ENCODE assay signal across 9 cellular contexts in genomic region chr6:137927777-137928218, GRCh38.
DNase-seq lines count a peak whose midpoint lies in the region; ATAC-seq and TF ChIP-seq lines count a peak whose summit lies in the region.
"Had no signal": no experiment of that assay in that cellular context is flagged by ENCODE, and none has a peak within 500 bp of the region (broad histone marks: within the 10 kb centered on the region; RNA-seq: fewer than 3 reads in every experiment).

No MANE protein-coding gene starts in this region.

- no peaks in the 10 kb centered on the region for H3K36me3 Mint-ChIP-seq in activated naive CD4-positive, alpha-beta T cell treated with anti-CD3 and anti-CD28 coated beads, Interleukin-2, amount 10 ng/mL, durations not matched to agents 7 days and 5 days

- no peaks in the 10 kb centered on the region for H3K9me3 Mint-ChIP-seq in activated naive CD4-positive, alpha-beta T cell treated with anti-CD3 and anti-CD28 coated beads, Interleukin-2, amount 10 ng/mL, durations not matched to agents 7 days and 5 days

- no peaks in the 10 kb centered on the region for H3K27me3 Mint-ChIP-seq in activated naive CD4-positive, alpha-beta T cell treated with anti-CD3 and anti-CD28 coated beads, Interleukin-2, amount 10 ng/mL, durations not matched to agents 7 days and 5 days

- ATAC-seq in HG03039 (IDR thresholded peaks at IDR 0.05; ENCODE audit: unreplicated experiment): peak; percentile 91

- TF ChIP-seq POLR2A in spleen (IDR thresholded peaks at IDR 0.05) (no peak), ovary (IDR thresholded peaks at IDR 0.05) (no peak)

- intact Hi-C loops in spleen (cut with DNase I; ENCODE audit: low total_unique reads) (no loop called here), ovary (cut with DNase I) (no loop called here)

- H3K27ac ChIP-seq in SJSA1: peak overlapping the region; percentile 91
- H3K27ac ChIP-seq in spleen: peak overlapping the region; percentile 20 to 69 (median 54)
- H3K27ac ChIP-seq in ovary: no peak overlapping the region
- H3K27ac ChIP-seq: epithelial cell of prostate had no signal

- peaks cover 37% of the 10 kb centered on the region for H3K4me1 Mint-ChIP-seq in activated naive CD4-positive, alpha-beta T cell treated with anti-CD3 and anti-CD28 coated beads, Interleukin-2, amount 10 ng/mL, durations not matched to agents 7 days and 5 days

- no peak for TF ChIP-seq CTCF in spleen (IDR thresholded peaks at IDR 0.05 in 8 of 11, conservative IDR thresholded peaks at IDR 0.05 in 3 of 11)
- no peak for TF ChIP-seq CTCF in ovary (IDR thresholded peaks at IDR 0.05)

- no peak for TF ChIP-seq EP300 in ovary (IDR thresholded peaks at IDR 0.05)

- no peaks in the 10 kb centered on the region for H3K9me3 ChIP-seq in SJSA1 (replicated peaks)
- no peaks in the 10 kb centered on the region for H3K9me3 ChIP-seq in spleen
- no peaks in the 10 kb centered on the region for H3K9me3 ChIP-seq in ovary

- 0 to 1% (median 0%) methylated on average over 8 of the region's 8 CpGs for WGBS in spleen, 5 donors
- WGBS in ovary, 3 donors: 1 to 5% (median 1%) methylated on average over 8 of the region's 8 CpGs

- CTCF ChIA-PET in activated naive CD4-positive, alpha-beta T cell treated with anti-CD3 and anti-CD28 coated beads, Interleukin-2, amount 10 ng/mL, durations not matched to agents 7 days and 5 days (lab: Charles Lee): interaction anchor here (0.9 to 3.0 kb wide), 11 partner anchors 12 to 223 kb away, joined by 3 to 18 read pairs (median 4); partner anchors contain the start of gene TNFAIP3

- H3K27ac Mint-ChIP-seq in activated naive CD4-positive, alpha-beta T cell treated with anti-CD3 and anti-CD28 coated beads, Interleukin-2, amount 10 ng/mL, durations not matched to agents 7 days and 5 days: peak overlapping the region; percentile 83

- H3K4me3 ChIP-seq in SJSA1: no peak overlapping the region
- peak overlapping the region in 1 of 8 donors; percentile 24 for H3K4me3 ChIP-seq in spleen
- no peak overlapping the region for H3K4me3 ChIP-seq in ovary

- peak overlapping the region; percentile 42 for H3K4me3 Mint-ChIP-seq in activated naive CD4-positive, alpha-beta T cell treated with anti-CD3 and anti-CD28 coated beads, Interleukin-2, amount 10 ng/mL, durations not matched to agents 7 days and 5 days

- peaks cover 46% of the 10 kb centered on the region for H3K4me1 ChIP-seq in SJSA1 (replicated peaks)
- H3K4me1 ChIP-seq in spleen: peaks cover 19 to 53% (median 32%) of the 10 kb centered on the region in 6 donors
- peaks cover 2% of the 10 kb centered on the region for H3K4me1 ChIP-seq in ovary (ENCODE audit: insufficient read depth)

- H3K27me3 ChIP-seq in SJSA1 (replicated peaks) (no peaks in the 10 kb centered on the region), spleen (replicated peaks in 1 of 7) (no peaks in the 10 kb centered on the region), ovary (no peaks in the 10 kb centered on the region)

- H3K36me3 ChIP-seq in SJSA1: no peaks in the 10 kb centered on the region
- H3K36me3 ChIP-seq in spleen: no peaks in the 10 kb centered on the region
- no peaks in the 10 kb centered on the region for H3K36me3 ChIP-seq in ovary

- DNase-seq in NCI-H1105 treated with DMSO at 0.1 percent for 48 hours (lab: John Stamatoyannopoulos, UW): peak; percentile 1
- DNase-seq in NCI-H1105 (lab: John Stamatoyannopoulos, UW): no peak
- DNase-seq in SJSA1 (ENCODE audit: low read depth in 1 of 2, low spot score in 2 of 2): peak; percentile 80 to 81
- peak; percentile 81 for DNase-seq in activated naive CD4-positive, alpha-beta T cell treated with anti-CD3 and anti-CD28 coated beads, Interleukin-2, amount 10 ng/mL, durations not matched to agents 7 days and 5 days
- DNase-seq in spleen: peak; percentile 82
- DNase-seq in ovary: no peak
- no peak for DNase-seq in putamen (ENCODE audit: low spot score)

Comparison
In these comparisons a context has a peak if more than half of its experiments do, and no peak if none do; other contexts are left out.
1. DNase-seq: peak in NCI-H1105 treated with DMSO at 0.1 percent for 48 hours (single experiment), SJSA1 (2 of 2), activated naive CD4-positive, alpha-beta T cell treated with anti-CD3 and anti-CD28 coated beads, Interleukin-2, amount 10 ng/mL, durations not matched to agents 7 days and 5 days (single experiment) and spleen (single experiment); none in NCI-H1105 (single experiment), ovary (0 of 5) and putamen (single experiment).
2. H3K27ac ChIP-seq: peak in SJSA1 (single experiment) and spleen (8 of 8); none in ovary (0 of 2).